Comparison of ENCODE assay signal across 1 cellular context in genomic region chr9:19748278-19749126, GRCh38.
TF ChIP-seq lines count a peak whose summit lies in the region.

No MANE protein-coding gene starts in this region.

TF ChIP-seq in K562, 482 proteins besides CTCF, POLR2A, EP300 and RAD21 (continued from another document and continues in another):
- no peak for TF ChIP-seq MAX (CRISPR knock-in tag; IDR thresholded peaks at IDR 0.05)
- TF ChIP-seq JUN (IDR thresholded peaks at IDR 0.05; ENCODE audit: borderline replicate concordance, low read depth, low read length), result 0 out of 2 replicates have a peak, but pooled peaks have one; percentile 41
- TF ChIP-seq JUN (CRISPR knock-in tag; IDR thresholded peaks at IDR 0.05; ENCODE audit: borderline replicate concordance), result no peak
- no peak for TF ChIP-seq ZNF511 (CRISPR knock-in tag; IDR thresholded peaks at IDR 0.05)
- TF ChIP-seq TCF7L2 (IDR thresholded peaks at IDR 0.05; ENCODE audit: low read depth, low read length), result no peak
- TF ChIP-seq MNT (conservative IDR thresholded peaks at IDR 0.05), result peak in 1 of 2 experiments; percentile 26; a peak in 1 of 4 replicates
- peak; percentile 18 for TF ChIP-seq PRDM10 (IDR thresholded peaks at IDR 0.05; ENCODE audit: partially characterized antibody)
- peak; percentile 66; the same call in 1 of the 2 replicates for TF ChIP-seq POLR2AphosphoS5 (IDR thresholded peaks at IDR 0.05; ENCODE audit: control insufficient read depth, insufficient read depth, low read depth, low read length)
- TF ChIP-seq FOSL1 (tag; conservative IDR thresholded peaks at IDR 0.05), result peak; percentile 99
- no peak for TF ChIP-seq ZNF707 (CRISPR knock-in tag; conservative IDR thresholded peaks at IDR 0.05)
- peak; percentile 17; the same call in 1 of the 2 replicates for TF ChIP-seq ZNF24 (IDR thresholded peaks at IDR 0.05)
- TF ChIP-seq HLTF (IDR thresholded peaks at IDR 0.05), result no peak
- no peak for TF ChIP-seq FOXA1 (IDR thresholded peaks at IDR 0.05; ENCODE audit: borderline replicate concordance)
- no peak for TF ChIP-seq THAP12 (CRISPR knock-in tag; IDR thresholded peaks at IDR 0.05)
- TF ChIP-seq CC2D1A (IDR thresholded peaks at IDR 0.05), result peak; percentile 78
- no peak for TF ChIP-seq ZBTB34 (CRISPR knock-in tag; IDR thresholded peaks at IDR 0.05)
- TF ChIP-seq ATF3 (IDR thresholded peaks at IDR 0.05), result peak; percentile 72
- TF ChIP-seq ATF3 (CRISPR knock-in tag; conservative IDR thresholded peaks at IDR 0.05), result no peak
- peak; percentile 55 for TF ChIP-seq HMGN3 (IDR thresholded peaks at IDR 0.05; ENCODE audit: borderline replicate concordance, extremely low read depth, insufficient read length, low read depth, low read length)
- peak; percentile 73 for TF ChIP-seq FOXP1 (CRISPR knock-in tag; IDR thresholded peaks at IDR 0.05)
- TF ChIP-seq HOXB6 (CRISPR knock-in tag; IDR thresholded peaks at IDR 0.05; ENCODE audit: borderline replicate concordance), result no peak
- TF ChIP-seq BHLHE40 (IDR thresholded peaks at IDR 0.05; ENCODE audit: low read length), result peak; percentile 75
- 0 out of 2 replicates have a peak, but pooled peaks have one; percentile 14 for TF ChIP-seq CUX1 (CRISPR knock-in tag; IDR thresholded peaks at IDR 0.05)
- no peak for TF ChIP-seq CSDE1 (IDR thresholded peaks at IDR 0.05)
- TF ChIP-seq ZNF589 (CRISPR knock-in tag; IDR thresholded peaks at IDR 0.05; ENCODE audit: low read depth), result peak; percentile 65
- 0 out of 2 replicates have a peak, but pooled peaks have one; percentile 20 for TF ChIP-seq EP400 (IDR thresholded peaks at IDR 0.05)
- TF ChIP-seq MAFG (tag; conservative IDR thresholded peaks at IDR 0.05), result peak; percentile 88
- TF ChIP-seq ZNF512 (tag; IDR thresholded peaks at IDR 0.05), result no peak
- no peak for TF ChIP-seq RUNX1 (IDR thresholded peaks at IDR 0.05; ENCODE audit: low read depth)
- TF ChIP-seq PCBP2 (IDR thresholded peaks at IDR 0.05; ENCODE audit: low read depth, low read length, poor library complexity, severe bottlenecking), result no peak
- peak; percentile 21; the same call in 1 of the 2 replicates for TF ChIP-seq SMAD4 (CRISPR knock-in tag; conservative IDR thresholded peaks at IDR 0.05)
- no peak for TF ChIP-seq ETV1 (tag; conservative IDR thresholded peaks at IDR 0.05; ENCODE audit: low read depth)
- no peak for TF ChIP-seq EWSR1 (IDR thresholded peaks at IDR 0.05; ENCODE audit: borderline replicate concordance, low read depth, partially characterized antibody)
- peak; percentile 19 for TF ChIP-seq TAF9B (IDR thresholded peaks at IDR 0.05; ENCODE audit: partially characterized antibody)
- no peak for TF ChIP-seq NCOA6 (IDR thresholded peaks at IDR 0.05)
- no peak for TF ChIP-seq MEF2A (IDR thresholded peaks at IDR 0.05; ENCODE audit: control insufficient read depth, low read depth, low read length)
- TF ChIP-seq ZNF778 (CRISPR knock-in tag; IDR thresholded peaks at IDR 0.05), result no peak
- peak; percentile 76 for TF ChIP-seq CCNT2 (IDR thresholded peaks at IDR 0.05; ENCODE audit: borderline replicate concordance, extremely low read depth, insufficient read length, low read depth, low read length)
- no peak for TF ChIP-seq ZNF274 (IDR thresholded peaks at IDR 0.05; ENCODE audit: borderline replicate concordance, low read depth, low read length)
- no peak for TF ChIP-seq HCFC1 (IDR thresholded peaks at IDR 0.05; ENCODE audit: low read depth, low read length)
- no peak for TF ChIP-seq MCM3 (IDR thresholded peaks at IDR 0.05)
- TF ChIP-seq CHAMP1 (IDR thresholded peaks at IDR 0.05), result 0 out of 2 replicates have a peak, but pooled peaks have one; percentile 45
- TF ChIP-seq RBM14 (IDR thresholded peaks at IDR 0.05; ENCODE audit: borderline replicate concordance, insufficient read depth, low read depth, low read length), result no peak
